In genomic region chr17:49469831-49470568, GRCh38 we compare ENCODE assay signal across 12 cellular contexts. TPM values are rescaled to one million over a fixed set of nuclear protein-coding genes. Genes with fewer than 3 reads are reported as not detected.
DNase-seq lines count a peak whose midpoint lies in the region; ATAC-seq, FAIRE-seq and TF ChIP-seq lines count a peak whose summit lies in the region.
"Had no signal": no experiment of that assay in that cellular context is flagged by ENCODE, and none has a peak within 500 bp of the region (broad histone marks: within the 10 kb centered on the region; RNA-seq: fewer than 3 reads in every experiment).

No MANE protein-coding gene starts in this region.

- no peak for TF ChIP-seq POLR2A in A549 (IDR thresholded peaks at IDR 0.05; ENCODE audit: low read length)
- TF ChIP-seq POLR2A in esophagus muscularis mucosa (IDR thresholded peaks at IDR 0.05; ENCODE audit: low read depth), result no peak

- H3K4ac ChIP-seq in H9 (ENCODE audit: low read depth, low read length), result no peak overlapping the region
- H3K4ac ChIP-seq in mesenchymal stem cell (ENCODE audit: low read depth in 1 of 2, low read length in 2 of 2), result no peak overlapping the region

- H3K27me3 Mint-ChIP-seq in H9 (ENCODE audit: low read depth), result peaks cover 71% of the 10 kb centered on the region
- H3K27me3 Mint-ChIP-seq in activated T-helper 17 cell treated with anti-CD3 and anti-CD28 coated beads, Interleukin-2, amount 50 U/mL, for 72 hours, result peaks cover 51% of the 10 kb centered on the region

- no peak overlapping the region for H4K91ac ChIP-seq in H9 (ENCODE audit: insufficient read length, low read depth, low read length)
- no peak overlapping the region for H4K91ac ChIP-seq in mesenchymal stem cell (ENCODE audit: low read length)

- no peak overlapping the region for H3K23ac ChIP-seq in H9 (ENCODE audit: insufficient read length, low read depth, low read length)
- H3K23ac ChIP-seq in mesenchymal stem cell (ENCODE audit: low read length in 2 of 2), result no peak overlapping the region

- H3K79me1 ChIP-seq in H9 (ENCODE audit: insufficient read depth, low read depth, low read length, poor library complexity, severe bottlenecking), result no peaks in the 10 kb centered on the region
- H3K79me1 ChIP-seq in mesenchymal stem cell (replicated peaks; ENCODE audit: low read length, poor library complexity, severe bottlenecking), result no peaks in the 10 kb centered on the region

- H3K18ac ChIP-seq in H9 (ENCODE audit: insufficient read length, low read depth, low read length) (no peak overlapping the region), mesenchymal stem cell (ENCODE audit: low read depth in 1 of 2, low read length in 2 of 2) (no peak overlapping the region)

- peak overlapping the region; percentile 59 to 80 for H3K4me3 Mint-ChIP-seq in H9
- no peak overlapping the region for H3K4me3 Mint-ChIP-seq in activated T-helper 17 cell treated with anti-CD3 and anti-CD28 coated beads, Interleukin-2, amount 50 U/mL, for 72 hours

- H2AK5ac ChIP-seq in H9 (ENCODE audit: insufficient read length, low read length), result no peak overlapping the region
- no peak overlapping the region for H2AK5ac ChIP-seq in mesenchymal stem cell (ENCODE audit: low read length, severe bottlenecking)

- ATAC-seq in A549, result no peak
- no peak for ATAC-seq in activated T-helper 17 cell treated with anti-CD3 and anti-CD28 coated beads, Interleukin-2, amount 50 U/mL, for 72 hours (replicated peaks)

- no peak overlapping the region for H2BK120ac ChIP-seq in H9 (ENCODE audit: low read depth, low read length, poor library complexity, severe bottlenecking)
- no peak overlapping the region for H2BK120ac ChIP-seq in mesenchymal stem cell (ENCODE audit: low read depth, low read length)

- H2BK5ac ChIP-seq in H9 (ENCODE audit: insufficient read length, low read length), result no peak overlapping the region
- H2BK5ac ChIP-seq in mesenchymal stem cell (ENCODE audit: low read depth, low read length, poor library complexity, severe bottlenecking), result no peak overlapping the region

- H3K9me3 Mint-ChIP-seq in H9, result peaks cover 0 to 2% of the 10 kb centered on the region in 2 experiments; a peak in 2 of 5 replicates
- no peaks in the 10 kb centered on the region for H3K9me3 Mint-ChIP-seq in activated T-helper 17 cell treated with anti-CD3 and anti-CD28 coated beads, Interleukin-2, amount 50 U/mL, for 72 hours

- no peaks in the 10 kb centered on the region; the same call in 1 of the 2 replicates for H3K79me2 ChIP-seq in H9 (ENCODE audit: insufficient read depth, low read length)

- 40% methylated on average over 33 of the region's 51 CpGs for whole genome bisulfite sequencing in A549 (ENCODE audit: missing lambda C conversion rate)
- no CpG with 5 or more reads among the region's 51 CpGs for WGBS in H9 (ENCODE audit: extremely low coverage, insufficient read length, low lambda C conversion rate)
- whole genome bisulfite sequencing in esophagus muscularis mucosa, result 23% methylated on average over 13 of the region's 51 CpGs
- WGBS in mesenchymal stem cell, result 5% methylated on average over 51 of the region's 51 CpGs

- peaks cover 9% of the 10 kb centered on the region for H3K23me2 ChIP-seq in H9 (ENCODE audit: insufficient read length, low read depth, low read length, poor library complexity, severe bottlenecking)

- H3T11ph ChIP-seq in H9 (ENCODE audit: low read length), result no peak overlapping the region

- intact Hi-C loops in esophagus muscularis mucosa (cut with DNase I), result no loop called here

- POLR2A ChIA-PET in A549 (lab: Yijun Ruan, JAX) (no interaction called here), GM10248 (lab: Yijun Ruan, JAX) (no interaction called here)

- H3K27me3 ChIP-seq in H9 (ENCODE audit: insufficient read depth, low read length) (peaks cover 4% of the 10 kb centered on the region; the same call in 1 of the 2 replicates), esophagus muscularis mucosa (peaks cover 0 to 91% (median 16%) of the 10 kb centered on the region in 4 donors), mesenchymal stem cell (ENCODE audit: control insufficient read depth in 1 of 2, insufficient read depth in 1 of 2, low read length in 2 of 2) (peaks cover 75 to 96% of the 10 kb centered on the region in 2 experiments)
- H3K27me3 ChIP-seq: testis had no signal

- H3K4me3 ChIP-seq in A549, result no peak overlapping the region
- peak overlapping the region; percentile 30 to 42 (median 34) for H3K4me3 ChIP-seq in esophagus muscularis mucosa
- peak overlapping the region in 1 of 2 experiments; percentile 59 for H3K4me3 ChIP-seq in mesenchymal stem cell (ENCODE audit: insufficient read depth in 1 of 2, low read depth in 1 of 2, low read length in 2 of 2)

- no peak overlapping the region for H3K27ac Mint-ChIP-seq in H9
- no peak overlapping the region for H3K27ac Mint-ChIP-seq in activated T-helper 17 cell treated with anti-CD3 and anti-CD28 coated beads, Interleukin-2, amount 50 U/mL, for 72 hours

- H3K4me1 Mint-ChIP-seq in H9, result peaks cover 27 to 35% of the 10 kb centered on the region in 2 experiments
- no peaks in the 10 kb centered on the region for H3K4me1 Mint-ChIP-seq in activated T-helper 17 cell treated with anti-CD3 and anti-CD28 coated beads, Interleukin-2, amount 50 U/mL, for 72 hours

- H4K8ac ChIP-seq in H9 (replicated peaks; ENCODE audit: insufficient read length, low read depth, low read length), result no peak overlapping the region
- no peak overlapping the region for H4K8ac ChIP-seq in mesenchymal stem cell (ENCODE audit: low read length)

- H3K4me2 ChIP-seq in A549, result peak overlapping the region; percentile 45; the same call in 2 of the 3 replicates
- H3K4me2 ChIP-seq in H9 (ENCODE audit: insufficient read depth, insufficient read length, low read length), result peak overlapping the region; percentile 72
- H3K4me2 ChIP-seq in mesenchymal stem cell (ENCODE audit: low read length, poor library complexity, severe bottlenecking), result no peak overlapping the region

- H3K9me3 ChIP-seq in A549 (no peaks in the 10 kb centered on the region; the same call in 2 of the 3 replicates), H9 (ENCODE audit: control insufficient read depth, low read depth, low read length) (no peaks in the 10 kb centered on the region), esophagus muscularis mucosa (no peaks in the 10 kb centered on the region), mesenchymal stem cell (ENCODE audit: control insufficient read depth, low read length) (peaks cover 7% of the 10 kb centered on the region)
- H3K9me3 ChIP-seq: testis had no signal

- TF ChIP-seq RAD21 in A549 (conservative IDR thresholded peaks at IDR 0.05 in 1 of 2, IDR thresholded peaks at IDR 0.05 in 1 of 2), result no peak

- H3K14ac ChIP-seq in H9 (ENCODE audit: insufficient read depth, low read length) (no peak overlapping the region; the same call in 1 of the 2 replicates), mesenchymal stem cell (ENCODE audit: low read length in 2 of 2) (no peak overlapping the region)

- H2BK20ac ChIP-seq in H9 (ENCODE audit: low read depth, low read length, poor library complexity, severe bottlenecking), result no peak overlapping the region

- H3K36me3 Mint-ChIP-seq in H9 (ENCODE audit: insufficient read depth in 1 of 3, low read depth in 3 of 3), result no peaks in the 10 kb centered on the region
- no peaks in the 10 kb centered on the region for H3K36me3 Mint-ChIP-seq in activated T-helper 17 cell treated with anti-CD3 and anti-CD28 coated beads, Interleukin-2, amount 50 U/mL, for 72 hours (ENCODE audit: low read depth)

- no peak overlapping the region for H3K9ac ChIP-seq in H9 (ENCODE audit: extremely low read depth, insufficient read length, low read length)
- H3K9ac ChIP-seq in mesenchymal stem cell (ENCODE audit: low read length), result no peak overlapping the region

- TF ChIP-seq CTCF in A549 (IDR thresholded peaks at IDR 0.05) (no peak), H9 (conservative IDR thresholded peaks at IDR 0.05) (no peak), esophagus muscularis mucosa (IDR thresholded peaks at IDR 0.05) (no peak), GM10248 (IDR thresholded peaks at IDR 0.05; ENCODE audit: control extremely low read depth, extremely low read depth, low read depth, missing control alignments) (no peak)

- H3K27ac ChIP-seq in A549 (no peak overlapping the region), H9 (ENCODE audit: insufficient read length, low read depth, low read length) (no peak overlapping the region), esophagus muscularis mucosa (replicated peaks in 1 of 4) (peak overlapping the region in 2 of 4 donors; percentile 10 to 30), mesenchymal stem cell (ENCODE audit: low read length, poor library complexity, severe bottlenecking) (no peak overlapping the region)
- H3K27ac ChIP-seq: testis, VCaP had no signal

- FAIRE-seq in A549 (lab: Jason Lieb, UNC), result no peak
- FAIRE-seq: H54 had no signal

- CTCF ChIA-PET in A549 (lab: Yijun Ruan, JAX), result interaction anchor here (0.7 to 3.0 kb wide), 9 partner anchors 12 to 100 kb away, joined by 3 to 16 read pairs (median 6); no protein-coding TSS in a partner anchor
- CTCF ChIA-PET in GM10248 (lab: Yijun Ruan, JAX), result interaction anchor here (1.2 to 1.8 kb wide), 3 partner anchors 27 to 98 kb away, joined by 3 to 6 read pairs (median 4); no protein-coding TSS in a partner anchor

- no peaks in the 10 kb centered on the region for H4K20me1 ChIP-seq in H9 (ENCODE audit: control insufficient read depth, insufficient read depth, insufficient read length)

- H2BK15ac ChIP-seq in H9 (ENCODE audit: low read depth, low read length) (no peak overlapping the region), mesenchymal stem cell (ENCODE audit: low read depth, poor library complexity, severe bottlenecking) (peak overlapping the region; percentile 12)

- DNase-seq in A549 (ENCODE audit: low read depth in 1 of 2, low spot score in 1 of 2), result no peak
- DNase-seq in H9, result peak; percentile 82
- no peak for DNase-seq in esophagus muscularis mucosa (ENCODE audit: extremely low spot score)
- DNase-seq in mesenchymal stem cell, result peak; percentile 52
- no peak for DNase-seq in GM10248 (ENCODE audit: extremely low spot score)
- DNase-seq in stimulated activated CD4-positive, alpha-beta T cell treated with anti-CD3 and anti-CD28 coated beads, Interleukin-12 subunit alpha, Interleukin-12 subunit beta, amount 100 ng/mL, for 4 hours, result no peak
- no peak for DNase-seq in germinal center (ENCODE audit: low spot score)
- DNase-seq: NCI-H2107, testis had no signal

- no peak overlapping the region for H2BK12ac ChIP-seq in H9 (ENCODE audit: insufficient read length, low read depth, low read length)
- no peak overlapping the region for H2BK12ac ChIP-seq in mesenchymal stem cell (ENCODE audit: low read length in 2 of 2)

- H3K4me1 ChIP-seq in A549 (no peaks in the 10 kb centered on the region), H9 (ENCODE audit: insufficient read depth, low read length) (peaks cover 8% of the 10 kb centered on the region; the same call in 1 of the 2 replicates), esophagus muscularis mucosa (peaks cover 15 to 26% (median 24%) of the 10 kb centered on the region in 4 donors), mesenchymal stem cell (ENCODE audit: control insufficient read depth, insufficient read depth, low read depth, low read length) (peaks cover 12% of the 10 kb centered on the region)

- H3K56ac ChIP-seq in H9 (ENCODE audit: insufficient read length, low read depth, low read length), result no peak overlapping the region

- TF ChIP-seq EP300 in A549 (IDR thresholded peaks at IDR 0.05) (no peak), esophagus muscularis mucosa (IDR thresholded peaks at IDR 0.05) (no peak)

- H2AFZ ChIP-seq in H9 (ENCODE audit: low read length) (no peak overlapping the region), mesenchymal stem cell (ENCODE audit: low read depth, low read length) (peak overlapping the region; percentile 29)

- H3K36me3 ChIP-seq in esophagus muscularis mucosa, result no peaks in the 10 kb centered on the region
- H3K36me3 ChIP-seq in mesenchymal stem cell (ENCODE audit: control insufficient read depth in 1 of 2, insufficient read depth in 2 of 2, low read depth in 1 of 2, low read length in 2 of 2), result peaks cover 0 to 2% of the 10 kb centered on the region in 2 experiments

- no peak overlapping the region for H4K5ac ChIP-seq in H9 (ENCODE audit: insufficient read length, low read depth, low read length)

RNA-seq across cellular contexts. Expression of gene NGFR, which starts 25.1 kb away (rescaled TPM):
- polyA plus RNA-seq in A549 (2011; rRNA removed) (0.09 and 0.18 TPM in 2 replicates), A549 (2017; fragmentation: RNase III; extraction: RNeasy Plus Mini Kit Qiagen cat#74134 plus additional on column Dnase treatment) (0.12 to 0.14 TPM (median 0.13 TPM) in 3 replicates)
- 0.19 and 0.21 TPM in 2 replicates for polyA plus RNA-seq in A549 (2012; cell fraction: cytosol; rRNA removed)
- 0.20 and 0.21 TPM in 2 replicates for polyA plus RNA-seq in A549 (2012; cell fraction: nucleus; rRNA removed)
- not detected in 2 replicates for polyA minus RNA-seq in A549 (2011; rRNA and poly(A)+ RNA removed)
- total RNA-seq in H9 (2021) (9.6 and 10.9 TPM in 2 replicates), esophagus muscularis mucosa (10 to 100 TPM; 12.9 to 31.6 (median 22.6) TPM)
- 12.1 TPM for polyA plus RNA-seq in mesenchymal stem cell (2013, experiment 1 of 2)
- polyA plus RNA-seq in mesenchymal stem cell (2013, experiment 2 of 2), result 11.7 TPM
- under 1 TPM; 0.11 to 0.50 TPM for total RNA-seq in activated T-helper 17 cell treated with anti-CD3 and anti-CD28 coated beads, Interleukin-2, amount 50 U/mL, for 72 hours

RNA-seq across cellular contexts. Expression of gene PHB1, which starts 55.3 kb away (rescaled TPM):
- polyA plus RNA-seq in A549 (2011; rRNA removed), result 480 and 556 TPM in 2 replicates
- 819 and 950 TPM in 2 replicates for polyA plus RNA-seq in A549 (2012; cell fraction: cytosol; rRNA removed)
- 522 and 661 TPM in 2 replicates for polyA plus RNA-seq in A549 (2012; cell fraction: nucleus; rRNA removed)
- 410 to 432 TPM (median 416 TPM) in 3 replicates for polyA plus RNA-seq in A549 (2017; fragmentation: RNase III; extraction: RNeasy Plus Mini Kit Qiagen cat#74134 plus additional on column Dnase treatment)
- polyA minus RNA-seq in A549 (2011; rRNA and poly(A)+ RNA removed), result 595 and 645 TPM in 2 replicates
- 325 and 351 TPM in 2 replicates for total RNA-seq in H9 (2021)
- total RNA-seq in esophagus muscularis mucosa, result 100 to 1,000 TPM in 1 of 4 donors, 10 to 100 TPM in 3; 75.6 to 101 (median 95.6) TPM
- 104 TPM for polyA plus RNA-seq in mesenchymal stem cell (2013, experiment 1 of 2)
- 105 TPM for polyA plus RNA-seq in mesenchymal stem cell (2013, experiment 2 of 2)
- 100 to 1,000 TPM; 122 to 332 TPM for total RNA-seq in activated T-helper 17 cell treated with anti-CD3 and anti-CD28 coated beads, Interleukin-2, amount 50 U/mL, for 72 hours

Comparison
In these comparisons a context has a peak if more than half of its experiments do, and no peak if none do; other contexts are left out.
1. DNase-seq: peak in H9 (single experiment) and mesenchymal stem cell (single experiment); none in A549 (0 of 2), esophagus muscularis mucosa (single experiment), GM10248 (single experiment), stimulated activated CD4-positive, alpha-beta T cell treated with anti-CD3 and anti-CD28 coated beads, Interleukin-12 subunit alpha, Interleukin-12 subunit beta, amount 100 ng/mL, for 4 hours (single experiment) and germinal center (single experiment).